ENCODE assay signal across 6 cellular contexts in genomic region chr5:118851785-118852184, GRCh38.
DNase-seq lines count a peak whose midpoint lies in the region; ATAC-seq, FAIRE-seq and TF ChIP-seq lines count a peak whose summit lies in the region.
"Not testable (repeated sequence)": the region's sequence is repeated elsewhere in the genome, so short reads cannot be mapped to it uniquely, and the experiment has no call there.

No MANE protein-coding gene starts in this region.

- H3K36me3 ChIP-seq in HCT116 (ENCODE audit: control insufficient read depth in 1 of 2, insufficient read depth in 2 of 2, low read length in 2 of 2); GM12878 (ENCODE audit: control insufficient read depth in 2 of 2, insufficient read depth in 2 of 2, low read length in 1 of 2); K562 (ENCODE audit: control insufficient read depth, insufficient read depth, low read length): not testable (repeated sequence)

- 78% methylated on average over 4 of the region's 4 CpGs for WGBS in GM12878 (ENCODE audit: insufficient coverage, insufficient replicate concordance, low lambda C conversion rate, missing lambda C conversion rate)
- WGBS in K562 (ENCODE audit: insufficient coverage, low coverage, missing lambda C conversion rate): 22% methylated on average over 4 of the region's 4 CpGs

- not testable (repeated sequence) for FAIRE-seq in GM12878 (lab: Jason Lieb, UNC); K562 (lab: Jason Lieb, UNC)

- TF ChIP-seq EP300 in GM12878 (IDR thresholded peaks at IDR 0.05; ENCODE audit: borderline replicate concordance in 1 of 2, control insufficient read depth in 1 of 2, low read depth in 2 of 2, low read length in 2 of 2); K562 (IDR thresholded peaks at IDR 0.05; ENCODE audit: low read length): not testable (repeated sequence)

- DNase-seq in DMS 273 (lab: John Stamatoyannopoulos, UW; ENCODE audit: unreplicated experiment) (peak; percentile 4), DMS53 (lab: John Stamatoyannopoulos, UW) (peak; percentile 12), NAMALWA (ENCODE audit: low spot score) (peak; percentile 4), K562 (ENCODE audit: extremely low read depth in 1 of 4, low spot score in 3 of 4) (peak in 1 of 4 experiments; percentile 4)
- not testable (repeated sequence) for DNase-seq in HCT116 (ENCODE audit: low read depth, low spot score); GM12878 (ENCODE audit: low read depth, low spot score)

- SMC1A ChIA-PET in GM12878 (lab: Charles Lee; ENCODE audit: uncharacterized antibody, unreplicated experiment): not testable (repeated sequence)

- in situ Hi-C loops in GM12878 (cut with MboI); K562 (cut with MboI): not testable (repeated sequence)

- not testable (repeated sequence) for TF ChIP-seq CTCF in HCT116 (IDR thresholded peaks at IDR 0.05 in 2 of 3, conservative IDR thresholded peaks at IDR 0.05 in 1 of 3; ENCODE audit: borderline replicate concordance in 1 of 3, insufficient read depth in 1 of 3, low read depth in 2 of 3, low read length in 2 of 3); GM12878 (IDR thresholded peaks at IDR 0.05 in 2 of 3, conservative IDR thresholded peaks at IDR 0.05 in 1 of 3; ENCODE audit: control insufficient read depth in 2 of 3, extremely low read depth in 1 of 3, insufficient read depth in 1 of 3, low read depth in 3 of 3, low read length in 3 of 3); K562 (IDR thresholded peaks at IDR 0.05 in 2 of 3, conservative IDR thresholded peaks at IDR 0.05 in 1 of 3; ENCODE audit: insufficient read depth in 2 of 3, low read depth in 1 of 3, low read length in 3 of 3)

- TF ChIP-seq RAD21 in HCT116 (IDR thresholded peaks at IDR 0.05; ENCODE audit: low read depth); GM12878 (IDR thresholded peaks at IDR 0.05; ENCODE audit: insufficient read depth, low read depth, low read length); K562 (CRISPR knock-in tag; conservative IDR thresholded peaks at IDR 0.05 in 1 of 2, IDR thresholded peaks at IDR 0.05 in 1 of 2): not testable (repeated sequence)

- ATAC-seq in HCT116, GM12878, K562: not testable (repeated sequence)

- H3K79me2 ChIP-seq in HCT116 (ENCODE audit: insufficient read depth, low read length); GM12878 (ENCODE audit: control insufficient read depth, insufficient read depth, low read length); K562 (ENCODE audit: control insufficient read depth, insufficient read depth, low read length): not testable (repeated sequence)

- H4K20me1 ChIP-seq in HCT116 (ENCODE audit: insufficient read depth); GM12878 (ENCODE audit: control insufficient read depth, insufficient read depth); K562 (replicated peaks; ENCODE audit: control insufficient read depth, insufficient read depth, low read length): not testable (repeated sequence)

- POLR2A ChIA-PET in HCT116 (lab: Charles Lee); GM12878 (lab: Charles Lee); K562 (lab: Yijun Ruan, JAX): not testable (repeated sequence)

- BruUV-seq in HCT116 (replicated peaks; lab: Mats Ljungman, UMichigan); GM12878 (replicated peaks; lab: Mats Ljungman, UMichigan); K562 (replicated peaks; lab: Mats Ljungman, UMichigan): not testable (repeated sequence)

- H3K4me2 ChIP-seq in HCT116 (ENCODE audit: low read length); GM12878 (ENCODE audit: control insufficient read depth, insufficient read depth); K562 (ENCODE audit: insufficient read depth, low read length): not testable (repeated sequence)

- RAD21 ChIA-PET in HCT116 (lab: Charles Lee; ENCODE audit: low non-redundant PET in 1 of 2, low total read pairs in 2 of 2, uncharacterized antibody in 2 of 2, unreplicated experiment in 2 of 2); GM12878 (lab: Charles Lee; ENCODE audit: unreplicated experiment): not testable (repeated sequence)

- TF ChIP-seq POLR2A in HCT116 (IDR thresholded peaks at IDR 0.05; ENCODE audit: borderline replicate concordance, extremely low read depth, insufficient read depth, insufficient read length); GM12878 (IDR thresholded peaks at IDR 0.05; ENCODE audit: low read depth, low read length); K562 (conservative IDR thresholded peaks at IDR 0.05): not testable (repeated sequence)

- CTCF ChIA-PET in HCT116 (lab: Charles Lee); GM12878 (lab: Yijun Ruan, JAX); K562 (lab: Yijun Ruan, JAX; ENCODE audit: low intra/inter-chr PET ratio): not testable (repeated sequence)

- not testable (repeated sequence) for H3K9me2 ChIP-seq in HCT116 (ENCODE audit: insufficient read depth)

- H3K9me1 ChIP-seq in K562 (ENCODE audit: control insufficient read depth, insufficient read depth, low read length): not testable (repeated sequence)

- intact Hi-C loops in HCT116 (cut with micrococcal nuclease); GM12878 (cut with micrococcal nuclease; ENCODE audit: unreplicated experiment); K562 (cut with micrococcal nuclease): not testable (repeated sequence)

- not testable (repeated sequence) for H3K9ac ChIP-seq in HCT116 (ENCODE audit: low read length); GM12878 (ENCODE audit: control insufficient read depth, insufficient read depth, low read length); K562 (ENCODE audit: insufficient read depth in 1 of 2, low read depth in 2 of 2, low read length in 2 of 2)

- not testable (repeated sequence) for H3K27ac ChIP-seq in HCT116 (ENCODE audit: low read depth, low read length); GM12878 (ENCODE audit: control insufficient read depth, insufficient read depth); K562 (ENCODE audit: extremely low read depth, low read depth, low read length)

- not testable (repeated sequence) for H3K9me3 ChIP-seq in HCT116 (ENCODE audit: control insufficient read depth in 1 of 2, insufficient read depth in 1 of 2, low read depth in 1 of 2, low read length in 2 of 2); GM12878 (replicated peaks; ENCODE audit: control insufficient read depth, insufficient read depth, low read length); K562 (replicated peaks; ENCODE audit: control insufficient read depth, insufficient read depth, low read depth, low read length)

- H3K4me3 ChIP-seq in HCT116 (replicated peaks in 1 of 2; ENCODE audit: low read depth in 1 of 2, low read length in 2 of 2); GM12878; K562: not testable (repeated sequence)

- H3K27me3 ChIP-seq in HCT116 (ENCODE audit: insufficient read depth, low read length); GM12878 (replicated peaks in 1 of 2; ENCODE audit: control insufficient read depth in 2 of 2, insufficient read depth in 2 of 2, low read length in 1 of 2); K562 (ENCODE audit: control insufficient read depth in 2 of 2, insufficient read depth in 2 of 2, low read length in 2 of 2): not testable (repeated sequence)

- not testable (repeated sequence) for H2AFZ ChIP-seq in HCT116 (ENCODE audit: low read depth, low read length, poor library complexity, severe bottlenecking); GM12878 (ENCODE audit: control insufficient read depth, low read depth, low read length); K562 (ENCODE audit: low read depth, low read length)

- not testable (repeated sequence) for H3K4me1 ChIP-seq in HCT116 (ENCODE audit: control insufficient read depth in 1 of 2, insufficient read depth in 2 of 2, low read length in 2 of 2); GM12878 (ENCODE audit: control insufficient read depth, insufficient read depth, low read length); K562 (replicated peaks in 1 of 2; ENCODE audit: control insufficient read depth in 2 of 2, insufficient read depth in 2 of 2, low read length in 2 of 2)

TF ChIP-seq in HCT116, 20 proteins besides CTCF, POLR2A, EP300 and RAD21:
- 0 out of 2 replicates have a peak, but pooled peaks have one; percentile 37 for TF ChIP-seq CBX3 (IDR thresholded peaks at IDR 0.05; ENCODE audit: low read depth)

TF ChIP-seq in GM12878, 131 proteins besides CTCF, POLR2A, EP300 and RAD21:
- 0 out of 2 replicates have a peak, but pooled peaks have one; percentile 69 for TF ChIP-seq CBX5 (IDR thresholded peaks at IDR 0.05; ENCODE audit: low read depth)

TF ChIP-seq in K562, 482 proteins besides CTCF, POLR2A, EP300 and RAD21:
- TF ChIP-seq CBX1 (IDR thresholded peaks at IDR 0.05; ENCODE audit: low read depth): peak; percentile 36; the same call in 1 of the 2 replicates
- TF ChIP-seq CBX5 (IDR thresholded peaks at IDR 0.05; ENCODE audit: borderline replicate concordance, low read depth): peak; percentile 91
- peak; percentile 80; the same call in 1 of the 2 replicates for TF ChIP-seq ZNF445 (CRISPR knock-in tag; IDR thresholded peaks at IDR 0.05; ENCODE audit: low read depth)
